In genomic region chr6:108850669-108851467, GRCh38 we compare ENCODE assay signal across 15 cellular contexts. TPM values are rescaled to one million over a fixed set of nuclear protein-coding genes. Genes with fewer than 3 reads are reported as not detected.
DNase-seq lines count a peak whose midpoint lies in the region; ATAC-seq and TF ChIP-seq lines count a peak whose summit lies in the region.
"Had no signal": no experiment of that assay in that cellular context is flagged by ENCODE, and none has a peak within 500 bp of the region (broad histone marks: within the 10 kb centered on the region; RNA-seq: fewer than 3 reads in every experiment).

No MANE protein-coding gene starts in this region.

- TF ChIP-seq POLR2A in heart left ventricle (IDR thresholded peaks at IDR 0.05): no peak

- in situ Hi-C loops in GM13976 (cut with MboI; ENCODE audit: low sequenced_read_pairs, unreplicated experiment): no loop called here

- H3K9me3 ChIP-seq in T-helper 17 cell (ENCODE audit: control insufficient read depth, low read length, poor library complexity, severe bottlenecking) (no peaks in the 10 kb centered on the region), heart left ventricle (no peaks in the 10 kb centered on the region)
- H3K9me3 ChIP-seq: vagina had no signal

- H3K4me3 Mint-ChIP-seq in T-helper 17 cell (no peak overlapping the region), nephron (peak overlapping the region; percentile 26 to 78 (median 68))
- H3K4me3 Mint-ChIP-seq: mesothelial cell of epicardium had no signal

- H3K4me1 Mint-ChIP-seq in T-helper 17 cell: peaks cover 21% of the 10 kb centered on the region
- H3K4me1 Mint-ChIP-seq in nephron: peaks cover 17% of the 10 kb centered on the region

- H3K36me3 ChIP-seq in heart left ventricle: peaks cover 0 to 20% (median 17%) of the 10 kb centered on the region in 9 donors

- no peak overlapping the region for H3K4me3 ChIP-seq in heart left ventricle
- H3K4me3 ChIP-seq: vagina had no signal

- DNase-seq in CD1c-positive myeloid dendritic cell (ENCODE audit: extremely low spot score) (peak; percentile 58), T-helper 17 cell (no peak), heart left ventricle (peak in 4 of 5 donors; percentile 68 to 79 (median 77)), GM13976 (ENCODE audit: low spot score) (no peak), NCI-H510A treated with DMSO at 0.1 percent for 48 hours (lab: John Stamatoyannopoulos, UW) (no peak)
- no peak for DNase-seq in stimulated activated naive CD4-positive, alpha-beta T cell (lab: John Stamatoyannopoulos, UW)
- DNase-seq: dorsolateral prefrontal cortex, NCI-H146, NCI-H82 had no signal

- H3K27me3 Mint-ChIP-seq in T-helper 17 cell (no peaks in the 10 kb centered on the region), nephron (ENCODE audit: low read depth) (no peaks in the 10 kb centered on the region)

- H3K4me1 ChIP-seq in heart left ventricle: peaks cover 0 to 53% (median 29%) of the 10 kb centered on the region in 12 donors

- H3K27ac Mint-ChIP-seq in T-helper 17 cell (peak overlapping the region; percentile 65), nephron (no peak overlapping the region)
- H3K27ac Mint-ChIP-seq: mesothelial cell of epicardium had no signal

- TF ChIP-seq CTCF in heart left ventricle (IDR thresholded peaks at IDR 0.05): no peak
- no peak for TF ChIP-seq CTCF in nephron (IDR thresholded peaks at IDR 0.05; ENCODE audit: unreplicated experiment in 3 of 3)
- no peak for TF ChIP-seq CTCF in GM13976 (IDR thresholded peaks at IDR 0.05; ENCODE audit: borderline replicate concordance, control extremely low read depth, extremely low read depth, insufficient read depth, missing control alignments)

- H3K27ac ChIP-seq in heart left ventricle: peak overlapping the region; percentile 72 to 94 (median 88)
- H3K27ac ChIP-seq: vagina had no signal

- ATAC-seq in T-helper 17 cell (no peak), heart left ventricle (peak; percentile 49 to 63 (median 61)), HG03520 (IDR thresholded peaks at IDR 0.05; ENCODE audit: unreplicated experiment) (no peak)
- ATAC-seq: activated CD4-positive, CD25-positive, alpha-beta regulatory T cell treated with anti-CD3 and anti-CD28 coated beads, Interleukin-2, amount 50 U/mL, for 24 hours; sciatic nerve had no signal

- peaks cover under 1% of the 10 kb centered on the region for H3K9me3 Mint-ChIP-seq in nephron

- no peaks in the 10 kb centered on the region for H3K27me3 ChIP-seq in heart left ventricle
- H3K27me3 ChIP-seq: dorsolateral prefrontal cortex, vagina had no signal

- WGBS in heart left ventricle, 4 donors: 42 to 54% (median 49%) methylated on average over 9 to 10 of the region's 10 CpGs

- H3K36me3 Mint-ChIP-seq in T-helper 17 cell (ENCODE audit: low read depth): peaks cover 6% of the 10 kb centered on the region
- H3K36me3 Mint-ChIP-seq in nephron (ENCODE audit: low read depth): peaks cover 24% of the 10 kb centered on the region

- intact Hi-C loops in heart left ventricle (cut with DNase I): loop anchor here in 4 of 10 donors (2.0 to 10.0 kb wide), 4 partner anchors 26 to 221 kb away; no protein-coding TSS in a partner anchor

RNA-seq across cellular contexts. Expression of gene ARMC2, which starts 2.6 kb away (rescaled TPM):
- total RNA-seq in T-helper 17 cell (1 to 10 TPM; 6.9 to 8.7 TPM), heart left ventricle (10 to 100 TPM in 5 of 9 donors, 1 to 10 TPM in 4; 5.7 to 18.0 (median 10.2) TPM)
- polyA plus RNA-seq in heart left ventricle: 1 to 10 TPM; 3.1 to 4.9 TPM

Comparison
In these comparisons a context has a peak if more than half of its experiments do, and no peak if none do; other contexts are left out.
1. DNase-seq: peak in CD1c-positive myeloid dendritic cell (single experiment) and heart left ventricle (4 of 5); none in T-helper 17 cell (0 of 3), GM13976 (single experiment), NCI-H510A treated with DMSO at 0.1 percent for 48 hours (single experiment) and stimulated activated naive CD4-positive, alpha-beta T cell (0 of 6).
2. ATAC-seq: peak in heart left ventricle (4 of 4); none in T-helper 17 cell (single experiment) and HG03520 (single experiment).